Comparison of ENCODE assay signal across 2 cellular contexts in the genomic region with DNA sequence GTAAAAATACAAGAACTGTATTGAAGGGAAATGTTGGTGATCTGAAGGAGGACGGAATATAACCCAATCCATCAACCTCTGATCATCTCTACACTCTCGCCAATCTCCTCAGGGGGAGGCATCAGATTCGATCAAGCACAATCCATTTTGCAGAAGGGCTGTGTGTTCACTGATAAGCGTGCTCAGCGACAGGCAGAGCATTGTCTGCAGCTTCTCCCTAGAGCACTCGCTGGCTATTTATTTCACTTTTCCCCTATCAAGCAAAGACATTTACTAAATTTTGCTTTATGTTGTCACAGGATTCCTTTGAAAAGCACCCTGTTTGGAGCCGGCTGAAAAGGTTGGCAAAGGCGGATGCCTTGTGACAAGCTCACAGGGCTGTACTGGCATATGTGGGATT.
TF ChIP-seq lines count a peak whose summit lies in the region.

No MANE protein-coding gene starts in this region.

TF ChIP-seq in GM23338, 12 proteins besides CTCF, POLR2A, EP300 and RAD21:
- TF ChIP-seq STAT1 (IDR thresholded peaks at IDR 0.05; ENCODE audit: unreplicated experiment): no peak
- TF ChIP-seq ZNF114 (CRISPR knock-in tag; IDR thresholded peaks at IDR 0.05): no peak
- no peak for TF ChIP-seq JUNB (IDR thresholded peaks at IDR 0.05; ENCODE audit: unreplicated experiment)
- TF ChIP-seq, protein P1, sequence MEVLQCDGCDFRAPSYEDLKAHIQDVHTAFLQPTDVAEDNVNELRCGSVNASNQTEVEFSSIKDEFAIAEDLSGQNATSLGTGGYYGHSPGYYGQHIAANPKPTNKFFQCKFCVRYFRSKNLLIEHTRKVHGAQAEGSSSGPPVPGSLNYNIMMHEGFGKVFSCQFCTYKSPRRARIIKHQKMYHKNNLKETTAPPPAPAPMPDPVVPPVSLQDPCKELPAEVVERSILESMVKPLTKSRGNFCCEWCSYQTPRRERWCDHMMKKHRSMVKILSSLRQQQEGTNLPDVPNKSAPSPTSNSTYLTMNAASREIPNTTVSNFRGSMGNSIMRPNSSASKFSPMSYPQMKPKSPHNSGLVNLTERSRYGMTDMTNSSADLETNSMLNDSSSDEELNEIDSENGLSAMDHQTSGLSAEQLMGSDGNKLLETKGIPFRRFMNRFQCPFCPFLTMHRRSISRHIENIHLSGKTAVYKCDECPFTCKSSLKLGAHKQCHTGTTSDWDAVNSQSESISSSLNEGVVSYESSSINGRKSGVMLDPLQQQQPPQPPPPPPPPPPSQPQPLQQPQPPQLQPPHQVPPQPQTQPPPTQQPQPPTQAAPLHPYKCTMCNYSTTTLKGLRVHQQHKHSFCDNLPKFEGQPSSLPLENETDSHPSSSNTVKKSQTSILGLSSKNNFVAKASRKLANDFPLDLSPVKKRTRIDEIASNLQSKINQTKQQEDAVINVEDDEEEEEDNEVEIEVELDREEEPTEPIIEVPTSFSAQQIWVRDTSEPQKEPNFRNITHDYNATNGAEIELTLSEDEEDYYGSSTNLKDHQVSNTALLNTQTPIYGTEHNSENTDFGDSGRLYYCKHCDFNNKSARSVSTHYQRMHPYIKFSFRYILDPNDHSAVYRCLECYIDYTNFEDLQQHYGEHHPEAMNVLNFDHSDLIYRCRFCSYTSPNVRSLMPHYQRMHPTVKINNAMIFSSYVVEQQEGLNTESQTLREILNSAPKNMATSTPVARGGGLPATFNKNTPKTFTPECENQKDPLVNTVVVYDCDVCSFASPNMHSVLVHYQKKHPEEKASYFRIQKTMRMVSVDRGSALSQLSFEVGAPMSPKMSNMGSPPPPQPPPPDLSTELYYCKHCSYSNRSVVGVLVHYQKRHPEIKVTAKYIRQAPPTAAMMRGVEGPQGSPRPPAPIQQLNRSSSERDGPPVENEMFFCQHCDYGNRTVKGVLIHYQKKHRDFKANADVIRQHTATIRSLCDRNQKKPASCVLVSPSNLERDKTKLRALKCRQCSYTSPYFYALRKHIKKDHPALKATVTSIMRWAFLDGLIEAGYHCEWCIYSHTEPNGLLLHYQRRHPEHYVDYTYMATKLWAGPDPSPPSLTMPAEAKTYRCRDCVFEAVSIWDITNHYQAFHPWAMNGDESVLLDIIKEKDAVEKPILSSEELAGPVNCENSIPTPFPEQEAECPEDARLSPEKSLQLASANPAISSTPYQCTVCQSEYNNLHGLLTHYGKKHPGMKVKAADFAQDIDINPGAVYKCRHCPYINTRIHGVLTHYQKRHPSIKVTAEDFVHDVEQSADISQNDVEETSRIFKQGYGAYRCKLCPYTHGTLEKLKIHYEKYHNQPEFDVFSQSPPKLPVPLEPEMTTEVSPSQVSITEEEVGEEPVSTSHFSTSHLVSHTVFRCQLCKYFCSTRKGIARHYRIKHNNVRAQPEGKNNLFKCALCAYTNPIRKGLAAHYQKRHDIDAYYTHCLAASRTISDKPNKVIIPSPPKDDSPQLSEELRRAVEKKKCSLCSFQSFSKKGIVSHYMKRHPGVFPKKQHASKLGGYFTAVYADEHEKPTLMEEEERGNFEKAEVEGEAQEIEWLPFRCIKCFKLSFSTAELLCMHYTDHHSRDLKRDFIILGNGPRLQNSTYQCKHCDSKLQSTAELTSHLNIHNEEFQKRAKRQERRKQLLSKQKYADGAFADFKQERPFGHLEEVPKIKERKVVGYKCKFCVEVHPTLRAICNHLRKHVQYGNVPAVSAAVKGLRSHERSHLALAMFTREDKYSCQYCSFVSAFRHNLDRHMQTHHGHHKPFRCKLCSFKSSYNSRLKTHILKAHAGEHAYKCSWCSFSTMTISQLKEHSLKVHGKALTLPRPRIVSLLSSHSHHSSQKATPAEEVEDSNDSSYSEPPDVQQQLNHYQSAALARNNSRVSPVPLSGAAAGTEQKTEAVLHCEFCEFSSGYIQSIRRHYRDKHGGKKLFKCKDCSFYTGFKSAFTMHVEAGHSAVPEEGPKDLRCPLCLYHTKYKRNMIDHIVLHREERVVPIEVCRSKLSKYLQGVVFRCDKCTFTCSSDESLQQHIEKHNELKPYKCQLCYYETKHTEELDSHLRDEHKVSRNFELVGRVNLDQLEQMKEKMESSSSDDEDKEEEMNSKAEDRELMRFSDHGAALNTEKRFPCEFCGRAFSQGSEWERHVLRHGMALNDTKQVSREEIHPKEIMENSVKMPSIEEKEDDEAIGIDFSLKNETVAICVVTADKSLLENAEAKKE (CRISPR knock-in tag; IDR thresholded peaks at IDR 0.05): no peak

TF ChIP-seq in H1, 55 proteins besides CTCF, POLR2A, EP300 and RAD21:
- TF ChIP-seq PHF8 (conservative IDR thresholded peaks at IDR 0.05; ENCODE audit: low read depth, low read length) (no peak), JUN (IDR thresholded peaks at IDR 0.05; ENCODE audit: low read depth, low read length) (no peak), SIX5 (IDR thresholded peaks at IDR 0.05; ENCODE audit: low read depth, low read length) (no peak), SP2 (IDR thresholded peaks at IDR 0.05; ENCODE audit: low read length) (no peak), ASH2L (IDR thresholded peaks at IDR 0.05; ENCODE audit: low read length) (no peak), TBP (IDR thresholded peaks at IDR 0.05; ENCODE audit: low read depth, low read length) (no peak), JUND (IDR thresholded peaks at IDR 0.05; ENCODE audit: low read length) (no peak), MAFK (IDR thresholded peaks at IDR 0.05; ENCODE audit: low read depth, low read length) (no peak), NANOG (IDR thresholded peaks at IDR 0.05; ENCODE audit: insufficient read depth, low read depth, low read length, poor library complexity, severe bottlenecking) (no peak), TEAD4 (IDR thresholded peaks at IDR 0.05; ENCODE audit: low read depth, low read length) (no peak), CHD1 (IDR thresholded peaks at IDR 0.05; ENCODE audit: low read depth, low read length) (no peak), SUZ12 (IDR thresholded peaks at IDR 0.05; ENCODE audit: low read length) (no peak), SRF (IDR thresholded peaks at IDR 0.05; ENCODE audit: low read depth, low read length) (no peak), SIN3A (conservative IDR thresholded peaks at IDR 0.05 in 1 of 2, IDR thresholded peaks at IDR 0.05 in 1 of 2; ENCODE audit: low read depth in 1 of 2, low read length in 2 of 2) (no peak), SP1 (IDR thresholded peaks at IDR 0.05; ENCODE audit: low read depth, low read length) (no peak), HDAC2 (IDR thresholded peaks at IDR 0.05; ENCODE audit: borderline replicate concordance in 1 of 2, low read depth in 2 of 2, low read length in 2 of 2) (no peak)
- TF ChIP-seq, protein P2, sequence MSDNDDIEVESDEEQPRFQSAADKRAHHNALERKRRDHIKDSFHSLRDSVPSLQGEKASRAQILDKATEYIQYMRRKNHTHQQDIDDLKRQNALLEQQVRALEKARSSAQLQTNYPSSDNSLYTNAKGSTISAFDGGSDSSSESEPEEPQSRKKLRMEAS (IDR thresholded peaks at IDR 0.05): no peak
- TF ChIP-seq, protein P3, sequence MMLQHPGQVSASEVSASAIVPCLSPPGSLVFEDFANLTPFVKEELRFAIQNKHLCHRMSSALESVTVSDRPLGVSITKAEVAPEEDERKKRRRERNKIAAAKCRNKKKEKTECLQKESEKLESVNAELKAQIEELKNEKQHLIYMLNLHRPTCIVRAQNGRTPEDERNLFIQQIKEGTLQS (IDR thresholded peaks at IDR 0.05; ENCODE audit: insufficient read depth, low read depth, low read length): no peak
